ENCODE assay signal across 8 cellular contexts in genomic region chr19:16627928-16628182, GRCh38. TPM values are rescaled to one million over a fixed set of nuclear protein-coding genes. Genes with fewer than 3 reads are reported as not detected.
DNase-seq lines count a peak whose midpoint lies in the region; ATAC-seq and TF ChIP-seq lines count a peak whose summit lies in the region.

No MANE protein-coding gene starts in this region.

- peaks cover 56% of the 10 kb centered on the region for H3K4me1 Mint-ChIP-seq in CD4-positive, alpha-beta T cell (ENCODE audit: low read depth)

- ATAC-seq in CD4-positive, alpha-beta T cell (ENCODE audit: poor library complexity) = no peak
- ATAC-seq in GM21447 (IDR thresholded peaks at IDR 0.05; ENCODE audit: unreplicated experiment) (no peak), GM21529 (IDR thresholded peaks at IDR 0.05; ENCODE audit: unreplicated experiment) (no peak)

- peaks cover 32% of the 10 kb centered on the region for H3K4me1 ChIP-seq in OCI-LY3 (ENCODE audit: low read length)
- peaks cover 15% of the 10 kb centered on the region for H3K4me1 ChIP-seq in osteoblast (ENCODE audit: insufficient read depth, low read length)

- H2AFZ ChIP-seq in OCI-LY3 (ENCODE audit: low read depth, low read length) (no peak overlapping the region), osteoblast (ENCODE audit: low read length) (no peak overlapping the region)

- H3K4me3 Mint-ChIP-seq in CD4-positive, alpha-beta T cell = peak overlapping the region; percentile 99

- DNase-seq in CD4-positive, alpha-beta T cell = peak in 2 of 10 experiments; percentile 2 to 3
- no peak for DNase-seq in epithelial cell of esophagus (ENCODE audit: low read depth)
- DNase-seq in osteoblast (ENCODE audit: insufficient read length, low spot score, missing footprints) = peak; percentile 69
- DNase-seq in HCEC 1CT = no peak
- no peak for DNase-seq in T-helper 9 cell

- H3K36me3 ChIP-seq in OCI-LY3 (replicated peaks; ENCODE audit: low read depth, low read length) (peaks cover 42% of the 10 kb centered on the region), osteoblast (ENCODE audit: insufficient read depth, low read length) (peaks cover 39% of the 10 kb centered on the region)

- no peaks in the 10 kb centered on the region for H3K9me3 ChIP-seq in CD4-positive, alpha-beta T cell (ENCODE audit: control insufficient read depth, low read length)
- H3K9me3 ChIP-seq in OCI-LY3 (ENCODE audit: insufficient read depth, low read length) = no peaks in the 10 kb centered on the region
- H3K9me3 ChIP-seq in osteoblast (ENCODE audit: low read depth, low read length) = no peaks in the 10 kb centered on the region

- no peak for TF ChIP-seq CTCF in CD4-positive, alpha-beta T cell (IDR thresholded peaks at IDR 0.05)
- TF ChIP-seq CTCF in OCI-LY3 (IDR thresholded peaks at IDR 0.05; ENCODE audit: low read depth, low read length) (no peak), epithelial cell of esophagus (IDR thresholded peaks at IDR 0.05; ENCODE audit: insufficient read depth, low read depth, low read length, missing control alignments) (no peak), osteoblast (IDR thresholded peaks at IDR 0.05; ENCODE audit: extremely low read depth, low read depth, low read length) (no peak)

- intact Hi-C loops in CD4-positive, alpha-beta T cell (cut with DNase I, micrococcal nuclease) = loop anchor here (1.0 kb wide), 8 partner anchors 31 to 157 kb away; partner anchors contain the start of genes CHERP (in 2 of the 2), C19orf44 (in 1 of the 2), CALR3 (in 1 of the 2) and EPS15L1 (in 1 of the 2)

- H3K4me3 ChIP-seq in OCI-LY3 (ENCODE audit: low read length) = peak overlapping the region; percentile 99
- H3K4me3 ChIP-seq in epithelial cell of esophagus (ENCODE audit: low read length) = peak overlapping the region; percentile 98
- peak overlapping the region; percentile 96 for H3K4me3 ChIP-seq in osteoblast (ENCODE audit: insufficient read depth, low read length)

- H3K27me3 ChIP-seq in CD4-positive, alpha-beta T cell (ENCODE audit: control insufficient read depth, insufficient read depth, low read length) = no peaks in the 10 kb centered on the region
- no peaks in the 10 kb centered on the region for H3K27me3 ChIP-seq in OCI-LY3 (ENCODE audit: low read depth, low read length)
- H3K27me3 ChIP-seq in osteoblast (ENCODE audit: insufficient read depth, low read length) = no peaks in the 10 kb centered on the region

- POLR2A ChIA-PET in CD4-positive, alpha-beta T cell (lab: Charles Lee) = interaction anchor here (0.5 to 3.9 kb wide), 11 partner anchors 11 to 498 kb away, joined by 3 to 32 read pairs (median 9); partner anchors contain the start of genes CHERP, HSH2D, SLC35E1 and SMIM7

- H3K79me2 ChIP-seq in OCI-LY3 (ENCODE audit: low read length) = peaks cover 54% of the 10 kb centered on the region
- H3K79me2 ChIP-seq in osteoblast (ENCODE audit: insufficient read depth, low read length) = peaks cover 53% of the 10 kb centered on the region

- H3K27ac Mint-ChIP-seq in CD4-positive, alpha-beta T cell = peak overlapping the region; percentile 96

- H3K4me2 ChIP-seq in OCI-LY3 (ENCODE audit: low read length) (peak overlapping the region; percentile 94), osteoblast (ENCODE audit: insufficient read depth, low read length) (peak overlapping the region; percentile 97)

- H4K20me1 ChIP-seq in OCI-LY3 (ENCODE audit: insufficient read depth, low read length) (peaks cover 48% of the 10 kb centered on the region), osteoblast (ENCODE audit: insufficient read depth, low read length) (peaks cover 47% of the 10 kb centered on the region)

- H3K36me3 Mint-ChIP-seq in CD4-positive, alpha-beta T cell (ENCODE audit: low read depth) = peaks cover 72% of the 10 kb centered on the region

- no peaks in the 10 kb centered on the region for H3K27me3 Mint-ChIP-seq in CD4-positive, alpha-beta T cell

- CTCF ChIA-PET in CD4-positive, alpha-beta T cell (lab: Charles Lee) = interaction anchor here (1.0 to 1.2 kb wide), 3 partner anchors 34 to 111 kb away, joined by 3 to 5 read pairs (median 3); no protein-coding TSS in a partner anchor

- peak overlapping the region; percentile 96 for H3K9ac ChIP-seq in OCI-LY3 (ENCODE audit: low read length)

- H3K27ac ChIP-seq in CD4-positive, alpha-beta T cell (ENCODE audit: low read depth, low read length) = peak overlapping the region; percentile 30
- peak overlapping the region; percentile 49; the same call in 1 of the 2 replicates for H3K27ac ChIP-seq in OCI-LY3 (ENCODE audit: low read length)
- H3K27ac ChIP-seq in osteoblast (ENCODE audit: low read depth, low read length) = peak overlapping the region; percentile 86

- H3K9me3 Mint-ChIP-seq in CD4-positive, alpha-beta T cell = no peaks in the 10 kb centered on the region

RNA-seq across cellular contexts. Expression of gene MED26, which starts 0.1 kb away (rescaled TPM):
- 10 to 100 TPM; 50.4 to 52.4 TPM for total RNA-seq in CD4-positive, alpha-beta T cell
- total RNA-seq in osteoblast = 5.8 and 6.5 TPM in 2 replicates

RNA-seq across cellular contexts. Expression of gene SMIM7, which starts 32.1 kb away (rescaled TPM):
- total RNA-seq in CD4-positive, alpha-beta T cell = 10 to 100 TPM; 44.3 to 47.4 TPM
- total RNA-seq in osteoblast = 57.8 and 60.1 TPM in 2 replicates

RNA-seq across cellular contexts. Expression of gene TMEM38A, which starts 33.1 kb away (rescaled TPM):
- total RNA-seq in CD4-positive, alpha-beta T cell = under 1 TPM in 1 of 2 experiments, not detected in 1; 0.59 TPM
- 2.4 and 2.5 TPM in 2 replicates for total RNA-seq in osteoblast

RNA-seq across cellular contexts. Expression of gene SLC35E1, which starts 55.6 kb away (rescaled TPM):
- 10 to 100 TPM; 72.3 to 76.3 TPM for total RNA-seq in CD4-positive, alpha-beta T cell
- 38.0 and 41.5 TPM in 2 replicates for total RNA-seq in osteoblast

Comparison
In these comparisons a context has a peak if more than half of its experiments do, and no peak if none do; other contexts are left out.
1. H3K27ac ChIP-seq: peak in every context shown above with its lines; median percentile 86 in osteoblast; 49 in OCI-LY3; 30 in CD4-positive, alpha-beta T cell.